10 cellular contexts compared by ENCODE assay signal in the genomic region with DNA sequence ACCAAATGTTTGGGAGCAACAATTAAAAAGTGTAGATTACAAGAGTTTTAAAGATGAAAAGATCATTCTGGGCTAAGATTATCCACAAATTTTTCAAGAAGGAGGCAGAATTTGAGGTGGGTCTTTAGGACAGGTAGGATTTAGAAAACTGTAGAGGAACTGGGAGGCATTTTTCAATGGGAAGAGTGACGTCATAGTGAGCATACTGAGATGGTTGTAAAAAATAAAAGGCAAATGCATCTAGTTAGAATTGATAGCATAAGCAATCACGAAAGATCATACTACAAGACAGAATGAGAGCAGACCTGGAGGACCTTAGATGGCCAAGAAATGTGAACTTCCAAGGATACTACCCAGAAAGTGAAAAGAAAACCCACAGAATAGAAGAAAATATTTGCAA.
"Had no signal": no experiment of that assay in that cellular context is flagged by ENCODE, and none has a peak within 500 bp of the region (broad histone marks: within the 10 kb centered on the region; RNA-seq: fewer than 3 reads in every experiment).

No MANE protein-coding gene starts in this region.

- H3K4me2 ChIP-seq: GM23338, KMS-11 had no signal

- ATAC-seq: GM23338 had no signal

- H3K4me3 ChIP-seq: GM23338 had no signal

- FAIRE-seq: H1, H54 had no signal

- H2AFZ ChIP-seq: GM23338 had no signal

- H3K27ac ChIP-seq: HL-60, KMS-11 had no signal

- H3K9ac ChIP-seq: KMS-11 had no signal

- DNase-seq: H9, HCEC 1CT, HFFc6, IMR-90, KBM-7 had no signal
